8 cellular contexts compared by ENCODE assay signal in the genomic region with DNA sequence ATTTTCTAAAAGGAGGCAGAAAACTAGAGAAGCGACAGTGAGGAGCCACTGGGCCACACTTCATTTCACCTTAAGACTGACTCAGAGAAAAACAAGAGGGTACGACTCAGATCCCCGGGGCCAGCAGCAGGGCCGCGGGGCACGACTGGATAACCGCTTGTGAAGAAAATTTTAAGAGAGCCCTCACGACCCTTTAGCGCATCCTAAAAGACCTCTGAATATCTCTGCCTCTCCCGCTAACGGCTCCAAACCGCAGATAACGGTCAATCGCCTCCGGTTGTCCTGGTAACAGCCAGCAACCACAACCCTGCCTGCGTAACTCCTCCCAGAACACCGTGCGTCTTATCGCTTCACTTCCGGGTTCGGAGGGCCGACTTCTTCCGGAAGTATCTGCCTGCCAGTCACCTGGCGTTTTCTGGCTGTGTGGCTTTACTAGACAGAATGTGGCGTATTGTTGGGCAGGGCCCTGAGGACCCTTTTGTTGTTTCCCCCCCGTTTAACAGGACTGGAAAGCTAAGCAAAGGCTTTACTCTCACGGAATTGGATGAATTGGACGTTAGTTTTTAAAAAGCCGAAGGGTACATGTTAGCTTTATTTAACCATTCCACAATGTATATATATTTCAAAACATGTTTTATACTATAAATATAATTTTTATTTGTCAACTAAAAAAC. TPM values are rescaled to one million over a fixed set of nuclear protein-coding genes. Genes with fewer than 3 reads are reported as not detected.
DNase-seq lines count a peak whose midpoint lies in the region; ATAC-seq, FAIRE-seq and TF ChIP-seq lines count a peak whose summit lies in the region.

No MANE protein-coding gene starts in this region.

- H3K27ac ChIP-seq in kidney (ENCODE audit: low read depth in 2 of 2, low read length in 2 of 2), result peak overlapping the region; percentile 67 to 82

- intact Hi-C loops in kidney (cut with DNase I), result no loop called here

- H3K4me1 ChIP-seq in kidney (ENCODE audit: control insufficient read depth in 1 of 2, insufficient read depth in 1 of 2, low read depth in 1 of 2, low read length in 2 of 2), result peaks cover 0 to 5% of the 10 kb centered on the region in 2 donors

- H3K9ac ChIP-seq in kidney (ENCODE audit: low read length in 2 of 2), result peak overlapping the region; percentile 75

- DNase-seq in AG20443 (ENCODE audit: low spot score) (peak; percentile 95), NCI-H446 (lab: John Stamatoyannopoulos, UW) (peak; percentile 87 to 90), cerebellum (ENCODE audit: low spot score) (peak; percentile 92), kidney (peak; percentile 97)
- DNase-seq in stimulated activated CD4-positive, alpha-beta T cell treated with anti-CD3 and anti-CD28 coated beads, Interleukin-15, amount 100 ng/mL, for 24 hours, result peak; percentile 94

- peak overlapping the region; percentile 94 to 96 for H3K4me3 ChIP-seq in kidney (ENCODE audit: low read length in 2 of 2)

- no peak for TF ChIP-seq CTCF in kidney (IDR thresholded peaks at IDR 0.05; ENCODE audit: borderline replicate concordance, extremely low read depth, insufficient read depth)

- H3K9me3 ChIP-seq in kidney (ENCODE audit: control insufficient read depth in 1 of 2, low read length in 2 of 2), result no peaks in the 10 kb centered on the region

- FAIRE-seq in kidney (lab: Jason Lieb, UNC), result no peak

- ATAC-seq in GM19043 (IDR thresholded peaks at IDR 0.05; ENCODE audit: low read depth, unreplicated experiment) (peak; percentile 97), HG03354 (IDR thresholded peaks at IDR 0.05; ENCODE audit: poor library complexity, severe bottlenecking, unreplicated experiment) (peak; percentile 99)
- ATAC-seq in activated CD4-positive, CD25-positive, alpha-beta regulatory T cell treated with anti-CD3 and anti-CD28 coated beads, Interleukin-2, amount 50 U/mL, for 24 hours, result peak; percentile 96

- H3K36me3 ChIP-seq in kidney (ENCODE audit: control insufficient read depth in 1 of 2, insufficient read depth in 2 of 2, low read length in 2 of 2), result no peaks in the 10 kb centered on the region

RNA-seq across cellular contexts. Expression of gene ATP23, which starts 5.4 kb away (rescaled TPM):
- total RNA-seq in cerebellum, result 6.0 TPM
- total RNA-seq in kidney, result 3.7 TPM
- polyA plus RNA-seq in kidney (ENCODE audit: insufficient read depth, low read depth, low replicate concordance), result 13.1 TPM

Comparison
In these comparisons a context has a peak if more than half of its experiments do, and no peak if none do; other contexts are left out.
1. Peak in every context shown above with its lines: DNase-seq, ATAC-seq, H3K4me3 ChIP-seq and H3K27ac ChIP-seq.